ENCODE assay signal across 18 cellular contexts in genomic region chr11:110747531-110747930, GRCh38. TPM values are rescaled to one million over a fixed set of nuclear protein-coding genes. Genes with fewer than 3 reads are reported as not detected.
"Had no signal": no experiment of that assay in that cellular context is flagged by ENCODE, and none has a peak within 500 bp of the region (broad histone marks: within the 10 kb centered on the region; RNA-seq: fewer than 3 reads in every experiment).

No MANE protein-coding gene starts in this region.

- ATAC-seq: gastroesophageal sphincter, left lobe of liver, natural killer cell had no signal

- H3K27me3 ChIP-seq: dorsolateral prefrontal cortex, esophagus muscularis mucosa, gastroesophageal sphincter, right atrium auricular region had no signal

- H3K4me3 ChIP-seq: coronary artery, dorsolateral prefrontal cortex, esophagus muscularis mucosa, gastroesophageal sphincter, right atrium auricular region had no signal

- H3K27ac ChIP-seq: coronary artery, dorsolateral prefrontal cortex, epithelial cell of prostate, esophagus muscularis mucosa, gastroesophageal sphincter, right atrium auricular region had no signal

- H3K4me3 Mint-ChIP-seq: natural killer cell, neural crest cell had no signal

- H3K4me1 Mint-ChIP-seq: natural killer cell had no signal

- H3K36me3 ChIP-seq: esophagus muscularis mucosa, gastroesophageal sphincter, right atrium auricular region had no signal

- H3K4me1 ChIP-seq: gastroesophageal sphincter, right atrium auricular region had no signal

- DNase-seq: dorsolateral prefrontal cortex; effector memory CD4-positive, alpha-beta T cell; foreskin fibroblast; glutamatergic neuron; islet precursor cell; mammary epithelial cell; natural killer cell; small intestine; stimulated activated CD4-positive, alpha-beta T cell treated with anti-CD3 and anti-CD28 coated beads, Interleukin-2, amount 100 ng/mL, for 48 hours; stimulated activated naive CD4-positive, alpha-beta T cell treated with Interleukin-2 at 50 U/mL for 16 hours; trophoblast cell had no signal

- H3K27ac Mint-ChIP-seq: natural killer cell had no signal

- H3K36me3 Mint-ChIP-seq: natural killer cell had no signal

RNA-seq across cellular contexts. Expression of gene ARHGAP20, which starts 35.3 kb away (rescaled TPM):
- total RNA-seq: natural killer cell had no signal
- polyA plus RNA-seq: mammary epithelial cell had no signal
